8 cellular contexts compared by ENCODE assay signal in the genomic region with DNA sequence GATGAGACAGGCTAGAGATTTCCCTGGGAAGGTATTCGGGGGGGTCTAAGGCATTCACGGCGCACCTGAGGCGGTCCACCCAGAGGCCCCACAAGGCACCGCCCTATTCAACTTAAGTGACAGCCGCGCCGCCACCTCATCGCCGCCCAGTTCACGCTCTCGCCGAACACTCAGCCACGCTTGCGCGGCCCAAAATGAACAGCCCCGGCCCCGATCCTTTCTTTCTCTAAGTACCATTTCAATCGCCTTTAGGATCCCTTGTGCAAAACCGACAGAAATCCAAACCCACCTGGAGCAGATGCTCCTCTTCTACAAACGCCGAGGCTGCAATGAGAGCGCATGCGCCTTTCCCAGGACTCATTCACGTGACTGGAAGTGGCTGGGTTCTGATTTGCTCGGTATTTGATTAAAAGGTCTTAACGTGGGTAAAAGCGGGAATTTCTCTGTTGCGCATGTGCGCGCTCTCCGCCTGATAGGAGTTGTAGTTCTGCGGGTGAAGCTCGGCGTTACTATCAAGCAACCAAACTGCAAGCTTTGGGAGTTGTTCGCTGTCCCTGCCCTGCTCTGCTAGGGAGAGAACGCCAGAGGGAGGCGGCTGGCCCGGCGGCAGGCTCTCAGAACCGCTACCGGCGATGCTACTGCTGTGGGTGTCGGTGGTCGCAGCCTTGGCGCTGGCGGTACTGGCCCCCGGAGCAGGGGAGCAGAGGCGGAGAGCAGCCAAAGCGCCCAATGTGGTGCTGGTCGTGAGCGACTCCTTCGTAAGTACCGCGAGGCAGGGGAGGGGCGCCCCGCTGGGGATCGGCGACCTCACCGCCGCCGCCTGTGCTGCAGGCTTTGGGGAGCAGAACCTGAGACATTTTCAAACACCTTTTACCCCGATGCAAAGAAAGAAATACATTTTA. TPM values are rescaled to one million over a fixed set of nuclear protein-coding genes. Genes with fewer than 3 reads are reported as not detected.
DNase-seq lines count a peak whose midpoint lies in the region; ATAC-seq, FAIRE-seq and TF ChIP-seq lines count a peak whose summit lies in the region.

A gene with protein sequence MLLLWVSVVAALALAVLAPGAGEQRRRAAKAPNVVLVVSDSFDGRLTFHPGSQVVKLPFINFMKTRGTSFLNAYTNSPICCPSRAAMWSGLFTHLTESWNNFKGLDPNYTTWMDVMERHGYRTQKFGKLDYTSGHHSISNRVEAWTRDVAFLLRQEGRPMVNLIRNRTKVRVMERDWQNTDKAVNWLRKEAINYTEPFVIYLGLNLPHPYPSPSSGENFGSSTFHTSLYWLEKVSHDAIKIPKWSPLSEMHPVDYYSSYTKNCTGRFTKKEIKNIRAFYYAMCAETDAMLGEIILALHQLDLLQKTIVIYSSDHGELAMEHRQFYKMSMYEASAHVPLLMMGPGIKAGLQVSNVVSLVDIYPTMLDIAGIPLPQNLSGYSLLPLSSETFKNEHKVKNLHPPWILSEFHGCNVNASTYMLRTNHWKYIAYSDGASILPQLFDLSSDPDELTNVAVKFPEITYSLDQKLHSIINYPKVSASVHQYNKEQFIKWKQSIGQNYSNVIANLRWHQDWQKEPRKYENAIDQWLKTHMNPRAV (plus strand): TSS at position 455 of the 902 bp plus-strand sequence. CDS start 178 bp downstream, at position 633.
A gene (minus strand): TSS at position 331 of the 902 bp plus-strand sequence. CDS start 7,827 bp downstream, outside the sequence.

- H3K36me3 ChIP-seq in keratinocyte (ENCODE audit: control insufficient read depth in 2 of 2, extremely low read depth in 1 of 2, insufficient read depth in 2 of 2, low read length in 2 of 2) = peaks cover 0 to 2% of the 10 kb centered on the region in 2 experiments

- H3K4me2 ChIP-seq in keratinocyte (ENCODE audit: control insufficient read depth, extremely low read depth, insufficient read depth, low read depth, low read length) = peak within 1 kb of the TSS; percentile 98

- no peaks in the 10 kb centered on the region for H3K9me3 ChIP-seq in keratinocyte (ENCODE audit: control insufficient read depth, low read depth, low read length)

- peak within 1 kb of the TSS; percentile 94 for H2AFZ ChIP-seq in keratinocyte (ENCODE audit: control insufficient read depth, low read length)

- H3K9me1 ChIP-seq in keratinocyte (ENCODE audit: control insufficient read depth, extremely low read depth, insufficient read depth, low read length) = peaks cover 2% of the 10 kb centered on the region

- H3K79me2 ChIP-seq in keratinocyte (ENCODE audit: control insufficient read depth, insufficient read depth, low read length) = peaks cover 41% of the 10 kb centered on the region

- peak within 1 kb of the TSS; percentile 94 for H3K27ac ChIP-seq in keratinocyte (ENCODE audit: control insufficient read depth, insufficient read depth, low read length)

- no peaks in the 10 kb centered on the region for H3K27me3 ChIP-seq in keratinocyte (ENCODE audit: control insufficient read depth, extremely low read depth, insufficient read depth, low read length)

- peaks cover 11% of the 10 kb centered on the region for H3K4me1 ChIP-seq in keratinocyte (ENCODE audit: control insufficient read depth, extremely low read depth, insufficient read depth, low read length)

- H3K4me3 ChIP-seq in AG10803 (ENCODE audit: low read length) = peak within 1 kb of the TSS; percentile 88
- H3K4me3 ChIP-seq in keratinocyte (ENCODE audit: control insufficient read depth in 2 of 3, extremely low read depth in 1 of 3, insufficient read depth in 2 of 3, low read depth in 1 of 3, low read length in 3 of 3) = peak within 1 kb of the TSS; percentile 85 to 95 (median 88)

- dilution Hi-C loops in keratinocyte (cut with MboI; ENCODE audit: extremely low pct_ligation_motif_present, low sequenced_read_pairs) = no loop called here

- H3K9ac ChIP-seq in keratinocyte (ENCODE audit: control insufficient read depth, extremely low read depth, insufficient read depth, low read length) = peak within 1 kb of the TSS; percentile 92

- FAIRE-seq in keratinocyte (lab: Jason Lieb, UNC) = peak; percentile 81

- ATAC-seq in GM19025 (IDR thresholded peaks at IDR 0.05; ENCODE audit: low read depth, unreplicated experiment) (peak; percentile 89), HG03342 (IDR thresholded peaks at IDR 0.05; ENCODE audit: unreplicated experiment) (peak; percentile 88)
- peak; percentile 90 to 91 for ATAC-seq in activated CD4-positive, CD25-positive, alpha-beta regulatory T cell treated with anti-CD3 and anti-CD28 coated beads, Interleukin-2, amount 50 U/mL, for 24 hours

- no peaks in the 10 kb centered on the region for H4K20me1 ChIP-seq in keratinocyte (ENCODE audit: control insufficient read depth, extremely low read depth, insufficient read depth, low read length)

- DNase-seq in AG10803 (ENCODE audit: low read depth) = peak; percentile 100
- peak; percentile 91 for DNase-seq in NCI-H345 treated with DMSO at 0.1 percent for 48 hours (lab: John Stamatoyannopoulos, UW; ENCODE audit: unreplicated experiment)
- DNase-seq in cerebellar nuclear complex (lab: John Stamatoyannopoulos, UW) = peak; percentile 62 to 91
- DNase-seq in keratinocyte (ENCODE audit: low read depth, low spot score) = peak; percentile 85
- DNase-seq in stimulated activated CD4-positive, alpha-beta T cell treated with anti-CD3 and anti-CD28 coated beads, Interleukin-15, amount 100 ng/mL, for 1 hour (ENCODE audit: low read depth in 1 of 2, low spot score in 1 of 2) = peak; percentile 79 to 81

- TF ChIP-seq CTCF in AG10803 (conservative IDR thresholded peaks at IDR 0.05; ENCODE audit: low read length) (peak; percentile 59), keratinocyte (optimal IDR thresholded peaks at IDR 0.05 in 1 of 3, IDR thresholded peaks at IDR 0.05 in 1 of 3, conservative IDR thresholded peaks at IDR 0.05 in 1 of 3; ENCODE audit: extremely low read depth in 1 of 3, insufficient read depth in 2 of 3, low read length in 3 of 3) (peak; percentile 19 to 59 (median 37))

RNA-seq across cellular contexts. Expression of the first gene that starts in this region (rescaled TPM):
- polyA plus RNA-seq in keratinocyte = 6.4 to 9.3 TPM (median 6.7 TPM) in 3 replicates
- polyA plus RNA-seq in keratinocyte (2011; ENCODE audit: low read depth) = 3.4 TPM
- 2.7 and 5.3 TPM in 2 replicates for polyA plus RNA-seq in keratinocyte (2011; cell fraction: cytosol; rRNA removed)
- polyA plus RNA-seq in keratinocyte (2011; cell fraction: nucleus; rRNA removed) = 9.6 and 13.0 TPM in 2 replicates
- polyA plus RNA-seq in keratinocyte (2012; ENCODE audit: low replicate concordance) = 3.4 and 5.7 TPM in 2 replicates
- 0.36 to 5.8 TPM (median 4.2 TPM) in 3 replicates for polyA minus RNA-seq in keratinocyte
- polyA minus RNA-seq in keratinocyte (2011; cell fraction: cytosol; rRNA and poly(A)+ RNA removed) = 4.6 TPM
- polyA minus RNA-seq in keratinocyte (2011; cell fraction: nucleus; rRNA and poly(A)+ RNA removed) = 7.3 and 12.3 TPM in 2 replicates

RNA-seq across cellular contexts. Expression of the second gene that starts in this region (rescaled TPM):
- polyA plus RNA-seq in keratinocyte = 37.1 to 63.8 TPM (median 44.9 TPM) in 3 replicates
- polyA plus RNA-seq in keratinocyte (2011; ENCODE audit: low read depth) = 37.5 TPM
- 20.9 and 46.3 TPM in 2 replicates for polyA plus RNA-seq in keratinocyte (2011; cell fraction: cytosol; rRNA removed)
- polyA plus RNA-seq in keratinocyte (2011; cell fraction: nucleus; rRNA removed) = 47.6 and 63.7 TPM in 2 replicates
- 23.6 and 39.4 TPM in 2 replicates for polyA plus RNA-seq in keratinocyte (2012; ENCODE audit: low replicate concordance)
- polyA minus RNA-seq in keratinocyte = 14.3 to 121 TPM (median 58.2 TPM) in 3 replicates
- polyA minus RNA-seq in keratinocyte (2011; cell fraction: cytosol; rRNA and poly(A)+ RNA removed) = 42.6 TPM
- polyA minus RNA-seq in keratinocyte (2011; cell fraction: nucleus; rRNA and poly(A)+ RNA removed) = 58.7 and 119 TPM in 2 replicates

Comparison
In these comparisons a context has a peak if more than half of its experiments do, and no peak if none do; other contexts are left out.
1. Peak in every context shown above with its lines: DNase-seq, ATAC-seq, H3K4me3 ChIP-seq and H3K27ac ChIP-seq.